18 cellular contexts compared by ENCODE assay signal in the genomic region with DNA sequence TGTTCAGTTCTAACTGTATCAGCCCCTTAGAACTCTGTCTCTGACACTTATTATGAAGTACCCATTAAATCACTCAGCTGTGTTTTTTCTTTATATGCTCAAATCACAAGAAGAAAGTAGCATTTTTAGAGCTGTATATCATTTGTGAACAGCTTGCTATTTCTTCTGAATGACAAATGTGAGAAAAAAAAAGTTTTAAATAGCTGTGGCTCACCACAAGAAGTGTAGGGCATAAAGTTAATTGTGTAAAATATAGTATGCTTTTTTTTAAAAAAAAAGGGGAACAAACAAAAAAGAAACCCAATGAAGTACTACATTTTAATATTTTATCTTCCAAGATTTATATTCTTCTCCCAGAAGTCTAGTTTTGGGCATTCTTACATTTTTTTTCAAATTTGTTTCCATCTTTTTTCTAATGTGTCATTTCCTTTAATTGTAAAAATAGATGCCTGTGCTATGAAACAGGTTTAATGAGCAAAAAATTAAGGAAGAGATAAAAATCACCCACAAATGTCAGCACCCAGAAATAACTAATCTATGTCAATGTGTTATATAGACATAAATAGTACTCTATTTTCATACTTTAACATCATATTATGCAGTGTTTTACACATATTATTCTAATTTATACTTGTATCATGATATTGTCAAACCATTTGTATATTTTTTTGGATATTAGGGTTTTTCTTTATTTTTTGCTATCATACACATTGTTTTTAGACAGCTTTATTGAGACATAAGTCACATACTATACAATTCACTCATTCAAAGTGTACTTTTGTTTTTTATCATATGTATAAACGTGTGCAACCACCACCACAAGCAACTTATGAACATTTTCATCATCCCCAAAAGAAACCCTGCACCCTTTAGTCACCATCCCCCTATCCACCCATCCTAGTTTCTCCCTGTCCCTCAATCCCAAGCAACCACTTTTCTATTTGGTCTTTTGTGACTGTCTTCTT. TPM values are rescaled to one million over a fixed set of nuclear protein-coding genes. Genes with fewer than 3 reads are reported as not detected.
A peak's percentile ranks its signal among the peaks of the same experiment; 100 is the strongest.
DNase-seq lines count a peak whose midpoint lies in the region; ATAC-seq and TF ChIP-seq lines count a peak whose summit lies in the region.
"Had no signal": no experiment of that assay in that cellular context is flagged by ENCODE, and none has a peak within 500 bp of the region (broad histone marks: within the 10 kb centered on the region; RNA-seq: fewer than 3 reads in every experiment).

No MANE protein-coding gene starts in this region.

- no peak for TF ChIP-seq POLR2A in GM18505 (IDR thresholded peaks at IDR 0.05; ENCODE audit: borderline replicate concordance, extremely low read depth, insufficient read depth, insufficient read length)

- no peaks in the 10 kb centered on the region for H3K36me3 ChIP-seq in H7 (replicated peaks; ENCODE audit: control insufficient read depth, insufficient read depth, low read length)
- H3K36me3 ChIP-seq: heart left ventricle, upper lobe of right lung had no signal

- POLR2A ChIA-PET in HEK293T (lab: Yijun Ruan, JAX): no interaction called here

- H3K27me3 ChIP-seq in H7 (ENCODE audit: control insufficient read depth, insufficient read depth, low read length): no peaks in the 10 kb centered on the region
- H3K27me3 ChIP-seq: heart left ventricle, upper lobe of right lung had no signal

- ATAC-seq in GM18505 (IDR thresholded peaks at IDR 0.05; ENCODE audit: unreplicated experiment) (peak; percentile 73), HG02759 (IDR thresholded peaks at IDR 0.05; ENCODE audit: unreplicated experiment) (peak; percentile 30)
- ATAC-seq: activated naive CD8-positive, alpha-beta T cell treated with anti-CD3 and anti-CD28 coated beads, Interleukin-2, amount 50 U/mL, for 24 hours; heart left ventricle; left cardiac atrium; psoas muscle; SK-N-SH treated with all-trans-retinoic acid at 6 μM for 48 hours; upper lobe of right lung had no signal

- DNase-seq in MV-4-11 (lab: John Stamatoyannopoulos, UW) (peak; percentile 88), foreskin melanocyte (peak; percentile 7), H7 (no peak), HEK293T (ENCODE audit: extremely low spot score) (no peak), COLO829 (ENCODE audit: low spot score) (no peak)
- DNase-seq in activated naive CD4-positive, alpha-beta T cell treated with anti-CD3 and anti-CD28 coated beads, Interleukin-2, amount 50 U/mL, for 16 hours: no peak
- DNase-seq: activated naive CD8-positive, alpha-beta T cell treated with anti-CD3 and anti-CD28 coated beads, Interleukin-2, amount 50 U/mL, for 24 hours; DMS 273 treated with DMSO at 0.1 percent for 48 hours; heart left ventricle; left cardiac atrium; NCI-H187 treated with DMSO at 0.1 percent for 48 hours; NCI-H748 treated with DMSO at 0.1 percent for 48 hours; psoas muscle; stimulated activated CD8-positive, alpha-beta memory T cell treated with anti-CD3 and anti-CD28 coated beads, Interleukin-4, amount 100 ng/mL, for 48 hours; upper lobe of right lung had no signal

- CTCF ChIA-PET in HEK293T (lab: Yijun Ruan, JAX): no interaction called here

- H3K4me3 ChIP-seq in H7 (ENCODE audit: insufficient read depth, low read depth, low read length): no peak overlapping the region
- H3K4me3 ChIP-seq: heart left ventricle, psoas muscle, upper lobe of right lung had no signal

TF ChIP-seq in HEK293T, 16 proteins besides CTCF, POLR2A, EP300 and RAD21:
- TF ChIP-seq LEF1 (IDR thresholded peaks at IDR 0.05; ENCODE audit: borderline replicate concordance) (no peak), ZNF384 (IDR thresholded peaks at IDR 0.05) (no peak), L3MBTL2 (conservative IDR thresholded peaks at IDR 0.05) (no peak), SP1 (IDR thresholded peaks at IDR 0.05) (no peak), NFRKB (IDR thresholded peaks at IDR 0.05) (no peak), CTBP1 (IDR thresholded peaks at IDR 0.05; ENCODE audit: borderline replicate concordance) (no peak), ELF4 (IDR thresholded peaks at IDR 0.05) (no peak), BHLHE40 (IDR thresholded peaks at IDR 0.05; ENCODE audit: borderline replicate concordance) (no peak), FOXK2 (IDR thresholded peaks at IDR 0.05) (no peak), SUZ12 (IDR thresholded peaks at IDR 0.05) (no peak), FOXM1 (IDR thresholded peaks at IDR 0.05; ENCODE audit: borderline replicate concordance) (no peak)
- TF ChIP-seq, protein P1, sequence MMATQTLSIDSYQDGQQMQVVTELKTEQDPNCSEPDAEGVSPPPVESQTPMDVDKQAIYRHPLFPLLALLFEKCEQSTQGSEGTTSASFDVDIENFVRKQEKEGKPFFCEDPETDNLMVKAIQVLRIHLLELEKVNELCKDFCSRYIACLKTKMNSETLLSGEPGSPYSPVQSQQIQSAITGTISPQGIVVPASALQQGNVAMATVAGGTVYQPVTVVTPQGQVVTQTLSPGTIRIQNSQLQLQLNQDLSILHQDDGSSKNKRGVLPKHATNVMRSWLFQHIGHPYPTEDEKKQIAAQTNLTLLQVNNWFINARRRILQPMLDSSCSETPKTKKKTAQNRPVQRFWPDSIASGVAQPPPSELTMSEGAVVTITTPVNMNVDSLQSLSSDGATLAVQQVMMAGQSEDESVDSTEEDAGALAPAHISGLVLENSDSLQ (IDR thresholded peaks at IDR 0.05): no peak
TF ChIP-seq in HEK293T: peak in this region for 0.

RNA-seq across cellular contexts. Expression of a gene that starts 22.4 kb away (rescaled TPM):
- total RNA-seq in H7 (2014; rRNA removed; shearing (Covaris generic)): 0.14 and 0.26 TPM in 2 replicates

Comparison
In these comparisons a context has a peak if more than half of its experiments do, and no peak if none do; other contexts are left out.
1. DNase-seq: peak in MV-4-11 (single experiment) and foreskin melanocyte (single experiment); none in H7 (single experiment), activated naive CD4-positive, alpha-beta T cell treated with anti-CD3 and anti-CD28 coated beads, Interleukin-2, amount 50 U/mL, for 16 hours (single experiment), HEK293T (single experiment) and COLO829 (single experiment).